In genomic region chr14:54686219-54686870, GRCh38 we compare ENCODE assay signal across 2 cellular contexts.
TF ChIP-seq lines count a peak whose summit lies in the region.

No MANE protein-coding gene starts in this region.

TF ChIP-seq in IMR-90, 13 proteins besides CTCF, POLR2A, EP300 and RAD21:
- TF ChIP-seq BHLHE40 (IDR thresholded peaks at IDR 0.05; ENCODE audit: low read depth, low read length) (0 out of 2 replicates have a peak, but pooled peaks have one; percentile 11), FOS (IDR thresholded peaks at IDR 0.05; ENCODE audit: low read depth, low read length) (peak; percentile 57; the same call in 1 of the 2 replicates), ELK1 (IDR thresholded peaks at IDR 0.05; ENCODE audit: borderline replicate concordance, low read depth, low read length) (no peak), CHD1 (IDR thresholded peaks at IDR 0.05; ENCODE audit: low read depth, low read length) (no peak), RFX5 (IDR thresholded peaks at IDR 0.05; ENCODE audit: low read depth, low read length) (no peak), CEBPB (IDR thresholded peaks at IDR 0.05; ENCODE audit: low read depth, low read length) (peak; percentile 94), SMC3 (IDR thresholded peaks at IDR 0.05; ENCODE audit: low read depth, low read length) (no peak), RCOR1 (IDR thresholded peaks at IDR 0.05; ENCODE audit: insufficient replicate concordance, low read length) (no peak), MAZ (IDR thresholded peaks at IDR 0.05; ENCODE audit: borderline replicate concordance, low read depth, low read length) (no peak), USF2 (IDR thresholded peaks at IDR 0.05; ENCODE audit: low read depth, low read length) (peak; percentile 67; the same call in 1 of the 2 replicates), MAFK (IDR thresholded peaks at IDR 0.05; ENCODE audit: low read depth, low read length) (no peak), MXI1 (IDR thresholded peaks at IDR 0.05; ENCODE audit: borderline replicate concordance, low read depth, low read length) (no peak), NFE2L2 (IDR thresholded peaks at IDR 0.05; ENCODE audit: low read depth, low read length) (no peak)

TF ChIP-seq in H1, 55 proteins besides CTCF, POLR2A, EP300 and RAD21:
- TF ChIP-seq CHD2 (IDR thresholded peaks at IDR 0.05; ENCODE audit: low read length) (no peak), KDM1A (IDR thresholded peaks at IDR 0.05; ENCODE audit: borderline replicate concordance, low read length) (no peak), TCF12 (IDR thresholded peaks at IDR 0.05; ENCODE audit: low read depth, low read length) (no peak), RBBP5 (IDR thresholded peaks at IDR 0.05; ENCODE audit: borderline replicate concordance, low read depth, low read length) (no peak), GTF2F1 (IDR thresholded peaks at IDR 0.05; ENCODE audit: borderline replicate concordance, low read depth, low read length) (no peak), SUZ12 (IDR thresholded peaks at IDR 0.05; ENCODE audit: low read length) (no peak), SIX5 (IDR thresholded peaks at IDR 0.05; ENCODE audit: low read depth, low read length) (no peak)
TF ChIP-seq in H1: peak in this region for 0.
